ENCODE assay signal across 15 cellular contexts in the genomic region with DNA sequence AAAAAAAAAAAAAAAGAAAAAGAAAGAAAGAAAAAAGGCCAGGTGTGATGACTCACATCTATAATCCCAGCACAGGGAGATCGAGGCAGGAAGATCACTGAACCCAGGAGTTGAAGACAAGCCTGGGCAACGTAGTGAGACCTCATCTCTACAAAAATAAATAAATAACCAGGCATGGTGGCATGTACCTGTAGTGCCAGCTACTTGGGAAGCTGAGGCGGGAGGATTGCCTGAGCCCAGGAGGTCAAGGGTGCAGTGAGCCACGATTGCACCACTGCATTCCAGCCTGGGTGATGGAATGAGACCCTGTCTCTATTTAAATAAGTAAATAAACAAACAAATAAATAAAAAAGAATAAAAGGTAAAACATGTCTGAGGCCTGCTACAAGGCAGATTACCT.
"Had no signal": no experiment of that assay in that cellular context is flagged by ENCODE, and none has a peak within 500 bp of the region (broad histone marks: within the 10 kb centered on the region; RNA-seq: fewer than 3 reads in every experiment).

No MANE protein-coding gene starts in this region.

- H3K36me3 ChIP-seq: ascending aorta, thyroid gland had no signal

- H3K36me3 Mint-ChIP-seq: activated CD4-positive, alpha-beta memory T cell treated with anti-CD3 and anti-CD28 coated beads for 36 hours; activated CD8-positive, alpha-beta memory T cell treated with anti-CD3 and anti-CD28 coated beads, Interleukin-2, amount 10 ng/mL, durations not matched to agents 7 days and 5 days; activated naive CD4-positive, alpha-beta T cell treated with anti-CD3 and anti-CD28 coated beads, Interleukin-2, amount 10 ng/mL, durations not matched to agents 7 days and 5 days; natural killer cell treated with Interleukin-12 subunit alpha and Interleukin-12 subunit beta and Interleukin-15 and Interleukin-18, amount 100 ng/mL, for 72 hours; stimulated activated effector memory CD8-positive, alpha-beta T cell treated with anti-CD3 and anti-CD28 coated beads, Interleukin-12 subunit alpha, Interleukin-12 subunit beta, amount 100 ng/mL, for 72 hours had no signal

- H3K27ac Mint-ChIP-seq: activated CD4-positive, alpha-beta memory T cell treated with anti-CD3 and anti-CD28 coated beads for 36 hours; activated CD8-positive, alpha-beta memory T cell treated with anti-CD3 and anti-CD28 coated beads, Interleukin-2, amount 10 ng/mL, durations not matched to agents 7 days and 5 days; activated naive CD4-positive, alpha-beta T cell treated with anti-CD3 and anti-CD28 coated beads, Interleukin-2, amount 10 ng/mL, durations not matched to agents 7 days and 5 days; activated T-helper 2 cell treated with anti-CD3 and anti-CD28 coated beads, Interferon-gamma antibody, Interleukin-2, Interleukin-4, amounts not matched to agents 10 μg/mL and 5 μg/mL and 100 μg/mL, durations not matched to agents 14 hours and 24 hours and 36 hours; natural killer cell treated with Interleukin-12 subunit alpha and Interleukin-12 subunit beta and Interleukin-15 and Interleukin-18, amount 100 ng/mL, for 72 hours; stimulated activated effector memory CD8-positive, alpha-beta T cell treated with anti-CD3 and anti-CD28 coated beads, Interleukin-12 subunit alpha, Interleukin-12 subunit beta, amount 100 ng/mL, for 72 hours had no signal

- H3K9me3 ChIP-seq: ascending aorta, thyroid gland had no signal

- H3K4me1 ChIP-seq: ascending aorta, thyroid gland had no signal

- DNase-seq: activated CD4-positive, alpha-beta memory T cell treated with anti-CD3 and anti-CD28 coated beads for 36 hours; activated CD4-positive, alpha-beta T cell treated with anti-CD3 and anti-CD28 coated beads for 1 hour; activated CD8-positive, alpha-beta memory T cell treated with anti-CD3 and anti-CD28 coated beads, Interleukin-2, amount 10 ng/mL, durations not matched to agents 7 days and 5 days; activated naive CD4-positive, alpha-beta T cell treated with anti-CD3 and anti-CD28 coated beads, Interleukin-2, amount 10 ng/mL, durations not matched to agents 7 days and 5 days; activated T-cell treated with anti-CD3 and anti-CD28 coated beads, Interleukin-2, amount 50 U/mL, for 1 hour; hypothalamus; retina; T-helper 9 cell; thyroid gland had no signal

- H3K4me3 ChIP-seq: ascending aorta, thyroid gland had no signal

- H3K27ac ChIP-seq: ascending aorta, thyroid gland had no signal

- H3K4me1 Mint-ChIP-seq: activated CD8-positive, alpha-beta memory T cell treated with anti-CD3 and anti-CD28 coated beads, Interleukin-2, amount 10 ng/mL, durations not matched to agents 7 days and 5 days; activated naive CD4-positive, alpha-beta T cell treated with anti-CD3 and anti-CD28 coated beads, Interleukin-2, amount 10 ng/mL, durations not matched to agents 7 days and 5 days; stimulated activated effector memory CD8-positive, alpha-beta T cell treated with anti-CD3 and anti-CD28 coated beads, Interleukin-12 subunit alpha, Interleukin-12 subunit beta, amount 100 ng/mL, for 72 hours had no signal

- ATAC-seq: activated CD8-positive, alpha-beta memory T cell treated with anti-CD3 and anti-CD28 coated beads, Interleukin-2, amount 10 ng/mL, durations not matched to agents 7 days and 5 days; esophagus mucosa; left lobe of liver; natural killer cell treated with Interleukin-12 subunit alpha and Interleukin-12 subunit beta and Interleukin-15 and Interleukin-18, amount 100 ng/mL, for 72 hours; stimulated activated effector memory CD8-positive, alpha-beta T cell treated with anti-CD3 and anti-CD28 coated beads, Interleukin-12 subunit alpha, Interleukin-12 subunit beta, amount 100 ng/mL, for 72 hours had no signal

- H3K9me3 Mint-ChIP-seq: activated CD4-positive, alpha-beta memory T cell treated with anti-CD3 and anti-CD28 coated beads for 36 hours; activated naive CD4-positive, alpha-beta T cell treated with anti-CD3 and anti-CD28 coated beads, Interleukin-2, amount 10 ng/mL, durations not matched to agents 7 days and 5 days; activated T-helper 2 cell treated with anti-CD3 and anti-CD28 coated beads, Interferon-gamma antibody, Interleukin-2, Interleukin-4, amounts not matched to agents 10 μg/mL and 5 μg/mL and 100 μg/mL, durations not matched to agents 14 hours and 24 hours and 36 hours; natural killer cell treated with Interleukin-12 subunit alpha and Interleukin-12 subunit beta and Interleukin-15 and Interleukin-18, amount 100 ng/mL, for 72 hours; stimulated activated effector memory CD8-positive, alpha-beta T cell treated with anti-CD3 and anti-CD28 coated beads, Interleukin-12 subunit alpha, Interleukin-12 subunit beta, amount 100 ng/mL, for 72 hours had no signal

- H3K4me3 Mint-ChIP-seq: activated CD4-positive, alpha-beta memory T cell treated with anti-CD3 and anti-CD28 coated beads for 36 hours; activated CD8-positive, alpha-beta memory T cell treated with anti-CD3 and anti-CD28 coated beads, Interleukin-2, amount 10 ng/mL, durations not matched to agents 7 days and 5 days; activated naive CD4-positive, alpha-beta T cell treated with anti-CD3 and anti-CD28 coated beads, Interleukin-2, amount 10 ng/mL, durations not matched to agents 7 days and 5 days; natural killer cell treated with Interleukin-12 subunit alpha and Interleukin-12 subunit beta and Interleukin-15 and Interleukin-18, amount 100 ng/mL, for 72 hours; stimulated activated effector memory CD8-positive, alpha-beta T cell treated with anti-CD3 and anti-CD28 coated beads, Interleukin-12 subunit alpha, Interleukin-12 subunit beta, amount 100 ng/mL, for 72 hours had no signal

- H3K27me3 ChIP-seq: ascending aorta, thyroid gland had no signal
